30 cellular contexts compared by ENCODE assay signal in the genomic region with DNA sequence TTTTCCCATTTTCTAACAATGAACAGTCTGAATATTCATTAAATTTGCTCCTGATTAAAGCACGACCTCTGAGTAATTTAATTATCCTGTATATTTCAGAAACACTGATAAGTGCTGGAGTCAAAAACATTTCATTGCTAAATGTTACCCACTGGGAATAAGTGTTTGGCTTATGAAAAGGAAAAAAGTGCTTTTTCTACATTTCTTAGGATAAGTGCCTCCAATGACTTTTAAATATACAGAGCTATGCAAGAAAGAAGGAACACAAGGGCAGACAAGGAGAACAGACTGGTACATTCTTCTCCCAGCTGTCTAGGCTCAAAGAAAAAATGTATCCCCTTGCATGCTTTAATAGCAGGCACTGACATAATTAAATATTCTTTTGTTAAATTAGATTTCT. TPM values are rescaled to one million over a fixed set of nuclear protein-coding genes. Genes with fewer than 3 reads are reported as not detected.
"Had no signal": no experiment of that assay in that cellular context is flagged by ENCODE, and none has a peak within 500 bp of the region (broad histone marks: within the 10 kb centered on the region; RNA-seq: fewer than 3 reads in every experiment).

No MANE protein-coding gene starts in this region.

- H3K36me3 Mint-ChIP-seq: mesothelial cell of epicardium had no signal

- H3K4me1 ChIP-seq: colonic mucosa, esophagus squamous epithelium, gastrocnemius medialis, left lung, lower lobe of right lung had no signal

- H3K4me3 ChIP-seq: colonic mucosa, esophagus squamous epithelium, gastrocnemius medialis, heart right ventricle, left lung, lower lobe of right lung had no signal

- H3K27ac ChIP-seq: colonic mucosa, epithelial cell of prostate, esophagus squamous epithelium, gastrocnemius medialis, heart right ventricle, left lung, lower lobe of right lung had no signal

- H3K27me3 Mint-ChIP-seq: dendritic cell treated with granulocyte-macrophage colony-stimulating factor and Interleukin-4, amounts not matched to agents 40 ng/mL and 50 ng/mL, for 4 days; effector memory CD8-positive, alpha-beta T cell had no signal

- H3K27ac Mint-ChIP-seq: dendritic cell treated with granulocyte-macrophage colony-stimulating factor and Interleukin-4, amounts not matched to agents 40 ng/mL and 50 ng/mL, for 4 days; effector memory CD8-positive, alpha-beta T cell; endodermal cell; mesothelial cell of epicardium had no signal

- H3K9me3 ChIP-seq: colonic mucosa, esophagus squamous epithelium, gastrocnemius medialis, heart right ventricle, left lung, lower lobe of right lung had no signal

- H3K4me3 Mint-ChIP-seq: dendritic cell treated with granulocyte-macrophage colony-stimulating factor and Interleukin-4, amounts not matched to agents 40 ng/mL and 50 ng/mL, for 4 days; effector memory CD8-positive, alpha-beta T cell; endodermal cell; mesothelial cell of epicardium had no signal

- H3K27me3 ChIP-seq: colonic mucosa, gastrocnemius medialis, left lung had no signal

- H3K36me3 ChIP-seq: colonic mucosa, esophagus squamous epithelium, gastrocnemius medialis, heart right ventricle, left lung, lower lobe of right lung had no signal

- ATAC-seq: effector memory CD8-positive, alpha-beta T cell; esophagus mucosa; gastrocnemius medialis; heart right ventricle; left lung; left ventricle myocardium superior; lower lobe of right lung had no signal

- DNase-seq: colonic mucosa; cortex of kidney; effector CD8-positive, alpha-beta T cell; effector memory CD8-positive, alpha-beta T cell; endodermal cell; erythroblast; esophagus squamous epithelium; foreskin fibroblast; foreskin melanocyte; gastrocnemius medialis; glutamatergic neuron; head of caudate nucleus; heart right ventricle; hippocampal formation; left cardiac atrium; left lung; left ventricle myocardium superior; lower lobe of right lung; mesenchymal stem cell had no signal

- H3K4me1 Mint-ChIP-seq: mesothelial cell of epicardium had no signal

- H3K9me3 Mint-ChIP-seq: dendritic cell treated with granulocyte-macrophage colony-stimulating factor and Interleukin-4, amounts not matched to agents 40 ng/mL and 50 ng/mL, for 4 days; effector memory CD8-positive, alpha-beta T cell; endodermal cell; mesothelial cell of epicardium had no signal

RNA-seq across cellular contexts. Expression of gene SYNPR, which starts 32.3 kb away (rescaled TPM):
- total RNA-seq: dermis microvascular lymphatic vessel endothelial cell, endodermal cell, esophagus mucosa, esophagus squamous epithelium, gastrocnemius medialis, glomerular endothelial cell, kidney epithelial cell, left lung, left ventricle myocardium superior, lower leg skin, lower lobe of right lung, lung microvascular endothelial cell, mesenteric fat pad, mucosa of gallbladder had no signal
